Comparison of ENCODE assay signal across 17 cellular contexts in genomic region chr7:87517136-87517805, GRCh38. TPM values are rescaled to one million over a fixed set of nuclear protein-coding genes. Genes with fewer than 3 reads are reported as not detected.
DNase-seq lines count a peak whose midpoint lies in the region; ATAC-seq, FAIRE-seq and TF ChIP-seq lines count a peak whose summit lies in the region.
"Had no signal": no experiment of that assay in that cellular context is flagged by ENCODE, and none has a peak within 500 bp of the region (broad histone marks: within the 10 kb centered on the region; RNA-seq: fewer than 3 reads in every experiment).

No MANE protein-coding gene starts in this region.

- no peak overlapping the region for H3K18ac ChIP-seq in mesenchymal stem cell (ENCODE audit: low read depth in 1 of 2, low read length in 2 of 2)

- no peak overlapping the region for H3K4me2 ChIP-seq in mesenchymal stem cell (ENCODE audit: low read length, poor library complexity, severe bottlenecking)

- H3K9me3 ChIP-seq in mesenchymal stem cell (ENCODE audit: control insufficient read depth, low read length) (no peaks in the 10 kb centered on the region), heart right ventricle (no peaks in the 10 kb centered on the region), mucosa of descending colon (no peaks in the 10 kb centered on the region)

- no peak overlapping the region for H3K4ac ChIP-seq in mesenchymal stem cell (ENCODE audit: low read depth in 1 of 2, low read length in 2 of 2)

- DNase-seq in HFF-Myc (ENCODE audit: extremely low read depth, low read depth): peak; percentile 5
- peak; percentile 94 for DNase-seq in MV-4-11 (lab: John Stamatoyannopoulos, UW)
- peak; percentile 2 for DNase-seq in bronchial epithelial cell (ENCODE audit: low read depth)
- DNase-seq in mesenchymal stem cell: peak; percentile 12
- DNase-seq in heart right ventricle: no peak
- no peak for DNase-seq in mucosa of descending colon
- DNase-seq: activated CD4-positive, alpha-beta T cell treated with anti-CD3 and anti-CD28 coated beads, Interleukin-2, amount 50 U/mL, for 48 hours; activated T-cell treated with anti-CD3 and anti-CD28 coated beads, Interleukin-2, amount 50 U/mL, for 1 hour; brain microvascular endothelial cell; COR-L47; cortex of kidney; NCI-H1694 treated with DMSO at 0.1 percent for 48 hours; NCI-H446 treated with DMSO at 0.1 percent for 48 hours; stimulated activated CD4-positive, alpha-beta T cell treated with anti-CD3 and anti-CD28 coated beads, Interleukin-1b, Interleukin-23, amount 100 ng/mL, for 48 hours had no signal

- no peak overlapping the region for H3K4me3 ChIP-seq in HFF-Myc (replicated peaks; ENCODE audit: low read depth, low read length)
- no peak overlapping the region for H3K4me3 ChIP-seq in bronchial epithelial cell (ENCODE audit: low read depth, low read length)
- no peak overlapping the region for H3K4me3 ChIP-seq in mesenchymal stem cell (ENCODE audit: insufficient read depth in 1 of 2, low read depth in 1 of 2, low read length in 2 of 2)
- H3K4me3 ChIP-seq in heart right ventricle: no peak overlapping the region
- no peak overlapping the region for H3K4me3 ChIP-seq in mucosa of descending colon

- H2BK12ac ChIP-seq in mesenchymal stem cell (ENCODE audit: low read length in 2 of 2): no peak overlapping the region

- H3K36me3 ChIP-seq in bronchial epithelial cell (ENCODE audit: control insufficient read depth, insufficient read depth, low read length) (no peaks in the 10 kb centered on the region), mesenchymal stem cell (ENCODE audit: control insufficient read depth in 1 of 2, insufficient read depth in 2 of 2, low read depth in 1 of 2, low read length in 2 of 2) (no peaks in the 10 kb centered on the region), heart right ventricle (peaks cover 0 to 14% (median 0%) of the 10 kb centered on the region in 9 donors), mucosa of descending colon (ENCODE audit: low read depth) (no peaks in the 10 kb centered on the region)
- H3K36me3 ChIP-seq: brain microvascular endothelial cell had no signal

- no peak for TF ChIP-seq CTCF in HFF-Myc (IDR thresholded peaks at IDR 0.05; ENCODE audit: low read depth, low read length, missing control alignments)
- no peak for TF ChIP-seq CTCF in bronchial epithelial cell (IDR thresholded peaks at IDR 0.05; ENCODE audit: insufficient read depth, low read length, severe bottlenecking)
- TF ChIP-seq CTCF in heart right ventricle (IDR thresholded peaks at IDR 0.05): no peak
- no peak for TF ChIP-seq CTCF in mucosa of descending colon (IDR thresholded peaks at IDR 0.05)

- no peak overlapping the region for H2BK5ac ChIP-seq in mesenchymal stem cell (ENCODE audit: low read depth, low read length, poor library complexity, severe bottlenecking)

- no peak overlapping the region for H2BK15ac ChIP-seq in mesenchymal stem cell (ENCODE audit: low read depth, poor library complexity, severe bottlenecking)

- FAIRE-seq in bronchial epithelial cell (lab: Jason Lieb, UNC): no peak
- FAIRE-seq: H54 had no signal

- no peak overlapping the region for H4K91ac ChIP-seq in mesenchymal stem cell (ENCODE audit: low read length)

- no peak overlapping the region for H3K23ac ChIP-seq in mesenchymal stem cell (ENCODE audit: low read length in 2 of 2)

- no peak overlapping the region for H3K9ac ChIP-seq in mesenchymal stem cell (ENCODE audit: low read length)

- H2AFZ ChIP-seq in mesenchymal stem cell (ENCODE audit: low read depth, low read length): no peak overlapping the region

- peaks cover 2% of the 10 kb centered on the region for H3K4me1 ChIP-seq in mesenchymal stem cell (ENCODE audit: control insufficient read depth, insufficient read depth, low read depth, low read length)
- peaks cover 0 to 16% (median 3%) of the 10 kb centered on the region in 9 donors for H3K4me1 ChIP-seq in heart right ventricle
- no peaks in the 10 kb centered on the region for H3K4me1 ChIP-seq in mucosa of descending colon (ENCODE audit: low read depth)

- ATAC-seq in heart right ventricle (no peak), GM18505 (IDR thresholded peaks at IDR 0.05; ENCODE audit: unreplicated experiment) (no peak), mucosa of descending colon (no peak)

- no peaks in the 10 kb centered on the region for H3K79me1 ChIP-seq in mesenchymal stem cell (replicated peaks; ENCODE audit: low read length, poor library complexity, severe bottlenecking)

- H4K8ac ChIP-seq in mesenchymal stem cell (ENCODE audit: low read length): no peak overlapping the region

- intact Hi-C loops in heart right ventricle (cut with DNase I) (no loop called here), mucosa of descending colon (cut with DNase I, micrococcal nuclease) (no loop called here)

- 86% methylated on average over 2 of the region's 3 CpGs for WGBS in mesenchymal stem cell
- 60 to 68% methylated on average over 3 of the region's 3 CpGs for WGBS in heart right ventricle, 2 donors

- H3K27ac ChIP-seq in mesenchymal stem cell (ENCODE audit: low read length, poor library complexity, severe bottlenecking) (no peak overlapping the region), heart right ventricle (no peak overlapping the region)
- H3K27ac ChIP-seq: brain microvascular endothelial cell, VCaP had no signal

- TF ChIP-seq POLR2A in GM18505 (IDR thresholded peaks at IDR 0.05; ENCODE audit: borderline replicate concordance, extremely low read depth, insufficient read depth, insufficient read length): no peak

- H2BK120ac ChIP-seq in mesenchymal stem cell (ENCODE audit: low read depth, low read length): no peak overlapping the region

- no peak overlapping the region for H3K14ac ChIP-seq in mesenchymal stem cell (ENCODE audit: low read length in 2 of 2)

- H3K27me3 ChIP-seq in bronchial epithelial cell (ENCODE audit: control insufficient read depth, insufficient read depth, low read length) (no peaks in the 10 kb centered on the region), mesenchymal stem cell (ENCODE audit: control insufficient read depth in 1 of 2, insufficient read depth in 1 of 2, low read length in 2 of 2) (no peaks in the 10 kb centered on the region), heart right ventricle (no peaks in the 10 kb centered on the region)
- H3K27me3 ChIP-seq: brain microvascular endothelial cell had no signal

- no peak overlapping the region for H2AK5ac ChIP-seq in mesenchymal stem cell (ENCODE audit: low read length, severe bottlenecking)

RNA-seq across cellular contexts. Expression of gene ABCB4, which starts 41.8 kb away (rescaled TPM):
- total RNA-seq in bronchial epithelial cell (not detected in 2 replicates), heart right ventricle (10 to 100 TPM in 1 of 10 donors, 1 to 10 TPM in 9; 5.0 to 11.0 (median 6.8) TPM), mucosa of descending colon (1 to 10 TPM in 2 of 3 donors, under 1 TPM in 1; 0.65 to 1.4 (median 1.2) TPM)
- polyA plus RNA-seq in mesenchymal stem cell (2013, experiment 1 of 2): 0.07 TPM
- 0.11 TPM for polyA plus RNA-seq in mesenchymal stem cell (2013, experiment 2 of 2)
- polyA plus RNA-seq in heart right ventricle: 10 to 100 TPM in 1 of 2 donors, 1 to 10 TPM in 1; 1.2 to 14.4 TPM

Comparison
In these comparisons a context has a peak if more than half of its experiments do, and no peak if none do; other contexts are left out.
1. DNase-seq: peak in HFF-Myc (single experiment), MV-4-11 (single experiment), bronchial epithelial cell (single experiment) and mesenchymal stem cell (single experiment); none in heart right ventricle (0 of 2) and mucosa of descending colon (0 of 3).